ENCODE assay signal across 8 cellular contexts in genomic region chr22:29030618-29031235, GRCh38. TPM values are rescaled to one million over a fixed set of nuclear protein-coding genes. Genes with fewer than 3 reads are reported as not detected.
DNase-seq lines count a peak whose midpoint lies in the region; ATAC-seq and TF ChIP-seq lines count a peak whose summit lies in the region.

No MANE protein-coding gene starts in this region.

- H3K9ac ChIP-seq in PC-3 (ENCODE audit: low read length) = peak overlapping the region; percentile 65
- peak overlapping the region in 3 of 5 donors; percentile 16 to 37 (median 26) for H3K9ac ChIP-seq in subcutaneous abdominal adipose tissue (ENCODE audit: low read length in 5 of 5)

- TF ChIP-seq CTCF in PC-3 (conservative IDR thresholded peaks at IDR 0.05; ENCODE audit: low read depth, low read length) (no peak), right lobe of liver (IDR thresholded peaks at IDR 0.05) (no peak)

- no peaks in the 10 kb centered on the region for H3K36me3 ChIP-seq in PC-3 (ENCODE audit: low read depth, low read length)
- no peaks in the 10 kb centered on the region for H3K36me3 ChIP-seq in effector memory CD4-positive, alpha-beta T cell (ENCODE audit: control insufficient read depth, insufficient read depth, low read length)
- H3K36me3 ChIP-seq in right lobe of liver = no peaks in the 10 kb centered on the region
- H3K36me3 ChIP-seq in subcutaneous abdominal adipose tissue (ENCODE audit: control insufficient read depth in 5 of 5, insufficient read depth in 5 of 5, low read length in 5 of 5) = no peaks in the 10 kb centered on the region

- H3K4me3 ChIP-seq in PC-3 (ENCODE audit: low read length) = peak overlapping the region; percentile 72
- H3K4me3 ChIP-seq in effector memory CD4-positive, alpha-beta T cell (ENCODE audit: insufficient read depth, low read depth, low read length, poor library complexity, severe bottlenecking) = peak overlapping the region; percentile 22
- H3K4me3 ChIP-seq in right lobe of liver = peak overlapping the region; percentile 12 to 51 (median 45)
- peak overlapping the region in 4 of 5 donors; percentile 36 to 51 (median 44) for H3K4me3 ChIP-seq in subcutaneous abdominal adipose tissue (ENCODE audit: low read depth in 1 of 5, low read length in 5 of 5)

- H3K4me2 ChIP-seq in PC-3 (ENCODE audit: low read length) = peak overlapping the region; percentile 97

- H3K9me2 ChIP-seq in PC-3 (replicated peaks; ENCODE audit: low read length) = no peaks in the 10 kb centered on the region

- H3K27me3 ChIP-seq in PC-3 (ENCODE audit: low read length) (no peaks in the 10 kb centered on the region), right lobe of liver (no peaks in the 10 kb centered on the region), subcutaneous abdominal adipose tissue (ENCODE audit: control insufficient read depth in 5 of 5, insufficient read depth in 4 of 5, low read length in 5 of 5) (no peaks in the 10 kb centered on the region)
- peaks cover 19% of the 10 kb centered on the region for H3K27me3 ChIP-seq in effector memory CD4-positive, alpha-beta T cell (replicated peaks; ENCODE audit: control insufficient read depth, insufficient read depth, low read length, poor library complexity, severe bottlenecking)

- DNase-seq in GM03348 (ENCODE audit: low spot score) = peak; percentile 65
- DNase-seq in PC-3 = peak; percentile 76
- no peak for DNase-seq in effector memory CD4-positive, alpha-beta T cell
- peak; percentile 86 to 96 (median 91) for DNase-seq in right lobe of liver
- DNase-seq in NK-92 (lab: John Stamatoyannopoulos, UW; ENCODE audit: unreplicated experiment) = no peak

- POLR2A ChIA-PET in PC-3 (lab: Charles Lee; ENCODE audit: unreplicated experiment) = interaction anchor here (0.5 kb wide), 1 partner anchor 689 kb away, joined by 3 read pairs; no protein-coding TSS in a partner anchor

- H3K4me1 ChIP-seq in PC-3 (ENCODE audit: insufficient read depth, low read length) (peaks cover 30% of the 10 kb centered on the region), right lobe of liver (peaks cover 0 to 55% (median 14%) of the 10 kb centered on the region in 4 donors), subcutaneous abdominal adipose tissue (ENCODE audit: control insufficient read depth in 5 of 5, insufficient read depth in 5 of 5, low read length in 5 of 5) (peaks cover 0 to 22% (median 20%) of the 10 kb centered on the region in 5 donors)
- peaks cover 8% of the 10 kb centered on the region for H3K4me1 ChIP-seq in effector memory CD4-positive, alpha-beta T cell (ENCODE audit: control insufficient read depth, insufficient read depth, low read length, poor library complexity, severe bottlenecking)

- H3F3A ChIP-seq in PC-3 (ENCODE audit: low read length, unreplicated experiment) = peaks cover 4% of the 10 kb centered on the region

- WGBS in right lobe of liver (ENCODE audit: insufficient coverage, low coverage, low lambda C conversion rate, missing lambda C conversion rate) = 10% methylated on average over 13 of the region's 33 CpGs

- H4K20me1 ChIP-seq in PC-3 (ENCODE audit: low read length) = no peaks in the 10 kb centered on the region

- H3K27ac ChIP-seq in PC-3 (ENCODE audit: low read length) (peak overlapping the region; percentile 86), right lobe of liver (peak overlapping the region; percentile 85 to 94 (median 92)), subcutaneous abdominal adipose tissue (ENCODE audit: low read depth, low read length) (peak overlapping the region; percentile 46)
- H3K27ac ChIP-seq in effector memory CD4-positive, alpha-beta T cell (ENCODE audit: insufficient read depth, low read length, poor library complexity, severe bottlenecking) = no peak overlapping the region

- BruUV-seq in PC-3 (replicated peaks; lab: Mats Ljungman, UMichigan) = no TSS peak

- TF ChIP-seq POLR2A in right lobe of liver (IDR thresholded peaks at IDR 0.05) = no peak

- CTCF ChIA-PET in PC-3 (lab: Charles Lee) = no interaction called here

- peak overlapping the region; percentile 82 for H2AFZ ChIP-seq in PC-3 (ENCODE audit: low read length)

- no peaks in the 10 kb centered on the region for H3K9me3 ChIP-seq in PC-3 (ENCODE audit: low read length)
- no peaks in the 10 kb centered on the region for H3K9me3 ChIP-seq in effector memory CD4-positive, alpha-beta T cell (ENCODE audit: control insufficient read depth, low read length)
- no peaks in the 10 kb centered on the region for H3K9me3 ChIP-seq in right lobe of liver
- H3K9me3 ChIP-seq in subcutaneous abdominal adipose tissue (ENCODE audit: control insufficient read depth in 5 of 5, low read length in 5 of 5) = no peaks in the 10 kb centered on the region

- intact Hi-C loops in PC-3 (cut with micrococcal nuclease) (no loop called here), right lobe of liver (cut with DNase I) (no loop called here)

- peak; percentile 65 for ATAC-seq in PC-3
- peak; percentile 71 to 83 (median 76) for ATAC-seq in right lobe of liver
- no peak for ATAC-seq in HG02678 (IDR thresholded peaks at IDR 0.05; ENCODE audit: unreplicated experiment)
- ATAC-seq in GM18870 (IDR thresholded peaks at IDR 0.05; ENCODE audit: unreplicated experiment) = no peak

- H3K79me2 ChIP-seq in PC-3 (ENCODE audit: low read length) = 0 out of 2 replicates have a peak, but pooled peaks cover 6% of the 10 kb centered on the region

RNA-seq across cellular contexts. Expression of gene C22orf31, which starts 30.9 kb away (rescaled TPM):
- total RNA-seq in PC-3 (2014; rRNA removed) (not detected in 2 replicates), right lobe of liver (not detected)

RNA-seq across cellular contexts. Expression of gene KREMEN1, which starts 42.1 kb away (rescaled TPM):
- 2.7 and 4.1 TPM in 2 replicates for total RNA-seq in PC-3 (2014; rRNA removed)
- total RNA-seq in right lobe of liver = 1 to 10 TPM; 1.7 to 6.7 (median 3.0) TPM

Comparison
In these comparisons a context has a peak if more than half of its experiments do, and no peak if none do; other contexts are left out.
1. DNase-seq: peak in GM03348 (single experiment), PC-3 (single experiment) and right lobe of liver (3 of 3); none in effector memory CD4-positive, alpha-beta T cell (0 of 3) and NK-92 (single experiment).
2. ATAC-seq: peak in PC-3 (single experiment) and right lobe of liver (4 of 4); none in HG02678 (single experiment) and GM18870 (single experiment).
3. H3K4me3 ChIP-seq: peak in every context shown above with its lines; median percentile 72 in PC-3; 45 in right lobe of liver; 44 in subcutaneous abdominal adipose tissue; 22 in effector memory CD4-positive, alpha-beta T cell.